ENCODE assay signal across 8 cellular contexts in genomic region chr17:42387221-42387657, GRCh38. TPM values are rescaled to one million over a fixed set of nuclear protein-coding genes. Genes with fewer than 3 reads are reported as not detected.
DNase-seq lines count a peak whose midpoint lies in the region; ATAC-seq, FAIRE-seq and TF ChIP-seq lines count a peak whose summit lies in the region.

No MANE protein-coding gene starts in this region.

- no peaks in the 10 kb centered on the region for H3K27me3 Mint-ChIP-seq in stimulated activated naive CD8-positive, alpha-beta T cell treated with anti-CD3 and anti-CD28 coated beads, Interleukin-15, amount 100 ng/mL, for 72 hours

- no peak for TF ChIP-seq CTCF in NB4 (IDR thresholded peaks at IDR 0.05; ENCODE audit: low read depth, low read length)

- ATAC-seq in stimulated activated naive CD8-positive, alpha-beta T cell treated with anti-CD3 and anti-CD28 coated beads, Interleukin-15, amount 100 ng/mL, for 72 hours = no peak
- ATAC-seq in HG03196 (IDR thresholded peaks at IDR 0.05; ENCODE audit: unreplicated experiment) = no peak

- H3K4me3 Mint-ChIP-seq in stimulated activated naive CD8-positive, alpha-beta T cell treated with anti-CD3 and anti-CD28 coated beads, Interleukin-15, amount 100 ng/mL, for 72 hours = peak overlapping the region; percentile 92 to 93

- H3K4me1 Mint-ChIP-seq in stimulated activated naive CD8-positive, alpha-beta T cell treated with anti-CD3 and anti-CD28 coated beads, Interleukin-15, amount 100 ng/mL, for 72 hours = peaks cover 69% of the 10 kb centered on the region

- H3K27ac Mint-ChIP-seq in stimulated activated naive CD8-positive, alpha-beta T cell treated with anti-CD3 and anti-CD28 coated beads, Interleukin-15, amount 100 ng/mL, for 72 hours = peak overlapping the region; percentile 100

- TF ChIP-seq POLR2A in NB4 (IDR thresholded peaks at IDR 0.05; ENCODE audit: extremely low read depth, insufficient read length) = no peak
- TF ChIP-seq POLR2A in GM12892 (IDR thresholded peaks at IDR 0.05; ENCODE audit: low read depth, low read length) = no peak

- no peaks in the 10 kb centered on the region for H3K27me3 ChIP-seq in adipocyte (replicated peaks; ENCODE audit: control insufficient read depth, insufficient read depth, low read length)

- H3K9me3 Mint-ChIP-seq in stimulated activated naive CD8-positive, alpha-beta T cell treated with anti-CD3 and anti-CD28 coated beads, Interleukin-15, amount 100 ng/mL, for 72 hours = no peaks in the 10 kb centered on the region

- peak; percentile 28 for DNase-seq in Daoy (ENCODE audit: low read depth)
- peak; percentile 84 for DNase-seq in NB4 (ENCODE audit: low read depth)
- peak; percentile 94 for DNase-seq in adipocyte (ENCODE audit: low read depth)
- no peak for DNase-seq in stimulated activated naive CD8-positive, alpha-beta T cell treated with anti-CD3 and anti-CD28 coated beads, Interleukin-15, amount 100 ng/mL, for 72 hours
- DNase-seq in GDM1 (lab: John Stamatoyannopoulos, UW) = no peak
- no peak for DNase-seq in GM12892 (ENCODE audit: insufficient read length)

- H3K9me3 ChIP-seq in adipocyte (ENCODE audit: control insufficient read depth, low read length) (no peaks in the 10 kb centered on the region), iPS-18c (ENCODE audit: control insufficient read depth, insufficient read depth, low read length) (no peaks in the 10 kb centered on the region)

- H3K9ac ChIP-seq in adipocyte (ENCODE audit: low read length) = peak overlapping the region; percentile 99

- peaks cover 29% of the 10 kb centered on the region for H3K4me1 ChIP-seq in adipocyte (ENCODE audit: control insufficient read depth, insufficient read depth, low read length)

- peaks cover 6% of the 10 kb centered on the region for H3K36me3 ChIP-seq in adipocyte (ENCODE audit: control insufficient read depth, insufficient read depth, low read length, severe bottlenecking)

- peak overlapping the region; percentile 88 for H3K4me3 ChIP-seq in NB4 (ENCODE audit: low read depth, low read length)
- H3K4me3 ChIP-seq in adipocyte (ENCODE audit: low read length) = peak overlapping the region; percentile 98
- H3K4me3 ChIP-seq in iPS-18c (ENCODE audit: insufficient read depth, low read depth, low read length) = peak overlapping the region; percentile 95

- FAIRE-seq in GM12892 (lab: Jason Lieb, UNC) = no peak

RNA-seq across cellular contexts. Expression of gene STAT3, which starts 1.0 kb away (rescaled TPM):
- 24.9 and 28.6 TPM in 2 replicates for total RNA-seq in Daoy (2014; rRNA removed; shearing (Covaris generic))
- polyA plus RNA-seq in GM12892 (2012; ENCODE audit: missing spikeins) = 66.7 TPM

RNA-seq across cellular contexts. Expression of gene CAVIN1, which starts 35.8 kb away (rescaled TPM):
- total RNA-seq in Daoy (2014; rRNA removed; shearing (Covaris generic)) = 192 and 215 TPM in 2 replicates
- 1.9 TPM for polyA plus RNA-seq in GM12892 (2012; ENCODE audit: missing spikeins)

Comparison
In these comparisons a context has a peak if more than half of its experiments do, and no peak if none do; other contexts are left out.
1. DNase-seq: peak in Daoy (single experiment), NB4 (single experiment) and adipocyte (single experiment); none in stimulated activated naive CD8-positive, alpha-beta T cell treated with anti-CD3 and anti-CD28 coated beads, Interleukin-15, amount 100 ng/mL, for 72 hours (0 of 2), GDM1 (single experiment) and GM12892 (single experiment).
2. Peak in every context shown above with its lines, with median percentiles within 50 percentile points of each other: H3K4me3 ChIP-seq.